9 cellular contexts compared by ENCODE assay signal in genomic region chr1:15683411-15684039, GRCh38. TPM values are rescaled to one million over a fixed set of nuclear protein-coding genes. Genes with fewer than 3 reads are reported as not detected.
DNase-seq lines count a peak whose midpoint lies in the region; ATAC-seq and TF ChIP-seq lines count a peak whose summit lies in the region.
"Had no signal": no experiment of that assay in that cellular context is flagged by ENCODE, and none has a peak within 500 bp of the region (broad histone marks: within the 10 kb centered on the region; RNA-seq: fewer than 3 reads in every experiment).

No MANE protein-coding gene starts in this region.

- H3K79me2 ChIP-seq in DND-41 (ENCODE audit: insufficient read depth, low read length) (peaks cover 47% of the 10 kb centered on the region), trophoblast cell (ENCODE audit: control insufficient read depth, insufficient read depth, low read length, poor library complexity) (peaks cover 12% of the 10 kb centered on the region)

- peak overlapping the region; percentile 92 for H3K14ac ChIP-seq in trophoblast cell (ENCODE audit: low read length)

- peak overlapping the region; percentile 90 for H2BK12ac ChIP-seq in trophoblast cell (ENCODE audit: low read length)

- H2AFZ ChIP-seq in DND-41 (ENCODE audit: low read depth, low read length) (peak overlapping the region; percentile 97), trophoblast cell (ENCODE audit: insufficient read depth, low read length, poor library complexity) (peak overlapping the region; percentile 75)

- H3K79me1 ChIP-seq in trophoblast cell (ENCODE audit: low read length) = peaks cover 17% of the 10 kb centered on the region

- peaks cover 30 to 40% (median 33%) of the 10 kb centered on the region in 3 donors for H3K4me1 Mint-ChIP-seq in T-cell

- WGBS in trophoblast cell (ENCODE audit: extremely low coverage, insufficient coverage, insufficient read length) = no CpG with 5 or more reads among the region's 18 CpGs

- no peaks in the 10 kb centered on the region; the same call in 1 of the 2 replicates for H4K20me1 ChIP-seq in DND-41 (ENCODE audit: insufficient read depth, low read length)

- no peak overlapping the region for H3K23ac ChIP-seq in trophoblast cell (ENCODE audit: low read length)

- H3K9me3 Mint-ChIP-seq in T-cell = no peaks in the 10 kb centered on the region

- H3K36me3 ChIP-seq in DND-41 (ENCODE audit: insufficient read depth, low read length) = no peaks in the 10 kb centered on the region
- H3K36me3 ChIP-seq in trophoblast cell (ENCODE audit: control insufficient read depth in 1 of 2, insufficient read depth in 2 of 2, low read length in 2 of 2) = no peaks in the 10 kb centered on the region

- H3K27me3 ChIP-seq in DND-41 (ENCODE audit: insufficient read depth, low read length, poor library complexity) = no peaks in the 10 kb centered on the region
- H3K27me3 ChIP-seq in trophoblast cell (ENCODE audit: insufficient read depth, low read length) = no peaks in the 10 kb centered on the region

- peak overlapping the region; percentile 95 for H3K9ac ChIP-seq in DND-41 (ENCODE audit: low read depth, low read length)
- H3K9ac ChIP-seq in trophoblast cell (ENCODE audit: low read length) = peak overlapping the region; percentile 77

- H3K27me3 Mint-ChIP-seq in T-cell = no peaks in the 10 kb centered on the region

- ATAC-seq in DND-41 (ENCODE audit: insufficient read depth, low read depth) = no peak
- no peak for ATAC-seq in T-cell (replicated peaks in 1 of 4)
- no peak for ATAC-seq in GM19463 (IDR thresholded peaks at IDR 0.05; ENCODE audit: unreplicated experiment)

- H3K4me2 ChIP-seq in DND-41 (ENCODE audit: insufficient read depth, low read length) (peak overlapping the region; percentile 85), trophoblast cell (ENCODE audit: low read length) (peak overlapping the region; percentile 62)

- peak overlapping the region; percentile 91 for H2BK120ac ChIP-seq in trophoblast cell (ENCODE audit: insufficient read depth, low read length, poor library complexity)

- DNase-seq in DND-41 (no peak), T-cell (peak in 1 of 34 experiments; percentile 0), fibroblast of pulmonary artery (ENCODE audit: low read depth) (no peak), trophoblast cell (no peak), nucleus accumbens (lab: John Stamatoyannopoulos, UW) (no peak), kidney glomerular epithelial cell (lab: John Stamatoyannopoulos, UW) (no peak)
- no peak for DNase-seq in activated CD4-positive, alpha-beta T cell treated with anti-CD3 and anti-CD28 coated beads for 1 hour

- H3K9me3 ChIP-seq in DND-41 (ENCODE audit: insufficient read depth, low read length, severe bottlenecking) (no peaks in the 10 kb centered on the region), trophoblast cell (ENCODE audit: insufficient read depth, low read depth, low read length) (no peaks in the 10 kb centered on the region)

- no peak for TF ChIP-seq CTCF in DND-41 (IDR thresholded peaks at IDR 0.05; ENCODE audit: borderline replicate concordance, extremely low read depth, low read length, poor library complexity, severe bottlenecking)
- no peak for TF ChIP-seq CTCF in fibroblast of pulmonary artery (IDR thresholded peaks at IDR 0.05; ENCODE audit: low read length, missing control alignments)

- H2BK5ac ChIP-seq in trophoblast cell (ENCODE audit: low read depth, low read length, poor library complexity) = peak overlapping the region; percentile 98

- H3K27ac Mint-ChIP-seq in T-cell = peak overlapping the region; percentile 31 to 76

- peak overlapping the region; percentile 91 for H2AK5ac ChIP-seq in trophoblast cell (ENCODE audit: low read length)

- H3K4me1 ChIP-seq in DND-41 (ENCODE audit: insufficient read depth, low read length) (peaks cover 24% of the 10 kb centered on the region), trophoblast cell (ENCODE audit: control insufficient read depth in 1 of 2, insufficient read depth in 2 of 2, low read length in 2 of 2) (peaks cover 16 to 22% of the 10 kb centered on the region in 2 experiments)

- H3K18ac ChIP-seq in trophoblast cell (ENCODE audit: low read length) = peak overlapping the region; percentile 90

- peak overlapping the region; percentile 97 for H4K8ac ChIP-seq in trophoblast cell (ENCODE audit: low read depth, low read length)

- H3K4me3 Mint-ChIP-seq in T-cell = peak overlapping the region; percentile 68 to 78 (median 77)

- CTCF ChIA-PET in T-cell (lab: Charles Lee) = no interaction called here

- peak overlapping the region; percentile 96 for H4K12ac ChIP-seq in trophoblast cell (ENCODE audit: low read depth, low read length)

- peak overlapping the region; percentile 98 for H3K4ac ChIP-seq in trophoblast cell (ENCODE audit: low read depth, low read length)

- H4K91ac ChIP-seq in trophoblast cell (ENCODE audit: low read depth, low read length) = peak overlapping the region; percentile 98

- POLR2A ChIA-PET in T-cell (lab: Charles Lee) = no interaction called here

- peak overlapping the region; percentile 62 to 83; a peak in 3 of 4 replicates for H3K4me3 ChIP-seq in DND-41 (ENCODE audit: low read depth in 1 of 2, low read length in 2 of 2)
- peak overlapping the region; percentile 77 for H3K4me3 ChIP-seq in fibroblast of pulmonary artery (replicated peaks; ENCODE audit: low read depth, low read length)
- peak overlapping the region; percentile 87 for H3K4me3 ChIP-seq in trophoblast cell (ENCODE audit: low read depth, low read length)

- H3K36me3 Mint-ChIP-seq in T-cell = peaks cover 6% of the 10 kb centered on the region

- H3K27ac ChIP-seq in DND-41 (ENCODE audit: low read length) (peak overlapping the region; percentile 85), trophoblast cell (ENCODE audit: low read depth, low read length) (peak overlapping the region; percentile 66)

RNA-seq across cellular contexts. Expression of gene PLEKHM2, which starts 0.6 kb away (rescaled TPM):
- total RNA-seq in T-cell = 10 to 100 TPM; 52.5 to 65.2 (median 59.6) TPM
- polyA plus RNA-seq in trophoblast cell (2013) = 53.4 and 55.2 TPM in 2 replicates

RNA-seq across cellular contexts. Expression of gene SLC25A34, which starts 52.5 kb away (rescaled TPM):
- 1 to 10 TPM; 1.8 to 4.1 (median 2.6) TPM for total RNA-seq in T-cell
- 0.42 and 0.44 TPM in 2 replicates for polyA plus RNA-seq in trophoblast cell (2013)

RNA-seq across cellular contexts. Expression of gene TMEM82, which starts 58.8 kb away (rescaled TPM):
- total RNA-seq in T-cell = not detected
- 0.06 and 0.08 TPM in 2 replicates for polyA plus RNA-seq in trophoblast cell (2013)
- total RNA-seq: T-helper 2 cell treated with Interferon-gamma antibody and Interleukin-4, amounts not matched to agents 100 ng/mL and 5 ng/mL, for 36 hours had no signal
